In genomic region chr19:47253016-47253415, GRCh38 we compare ENCODE assay signal across 8 cellular contexts. TPM values are rescaled to one million over a fixed set of nuclear protein-coding genes. Genes with fewer than 3 reads are reported as not detected.
A peak's percentile ranks its signal among the peaks of the same experiment; 100 is the strongest.
DNase-seq lines count a peak whose midpoint lies in the region; ATAC-seq and TF ChIP-seq lines count a peak whose summit lies in the region.
"Not testable (repeated sequence)": the region's sequence is repeated elsewhere in the genome, so short reads cannot be mapped to it uniquely, and the experiment has no call there.

No MANE protein-coding gene starts in this region.

- H3K9me3 ChIP-seq in AG04450 (ENCODE audit: control insufficient read depth, insufficient read depth, low read length); HUES6 (ENCODE audit: control insufficient read depth, insufficient read depth, low read depth, low read length); parathyroid adenoma (ENCODE audit: control insufficient read depth, low read length); smooth muscle cell (replicated peaks; ENCODE audit: low read depth): not testable (repeated sequence)

- peak overlapping the region in 1 of 5 experiments; percentile 42 for H3K4me3 Mint-ChIP-seq in brain
- H3K4me3 Mint-ChIP-seq in mesothelial cell of epicardium, result not testable (repeated sequence)

- H3K4me1 Mint-ChIP-seq in brain (peaks cover 27% of the 10 kb centered on the region), mesothelial cell of epicardium (peaks cover 10% of the 10 kb centered on the region)

- DNase-seq in AG04450 (ENCODE audit: low read depth, low spot score); RWPE1 (ENCODE audit: low spot score); foreskin keratinocyte; mesothelial cell of epicardium (ENCODE audit: low spot score in 2 of 2, unreplicated experiment in 2 of 2); smooth muscle cell (lab: John Stamatoyannopoulos, UW; ENCODE audit: unreplicated experiment): not testable (repeated sequence)

- H3K27ac Mint-ChIP-seq in brain, result peak overlapping the region in 4 of 5 experiments; percentile 27 to 88 (median 78)
- peak overlapping the region; percentile 79 for H3K27ac Mint-ChIP-seq in mesothelial cell of epicardium

- H2AFZ ChIP-seq in parathyroid adenoma, result peak overlapping the region; percentile 13
- not testable (repeated sequence) for H2AFZ ChIP-seq in smooth muscle cell (ENCODE audit: low read depth)

- peak overlapping the region; percentile 87 for H3K27ac ChIP-seq in AG04450 (ENCODE audit: low read depth, low read length)
- H3K27ac ChIP-seq in HUES6 (ENCODE audit: low read depth, low read length); parathyroid adenoma: not testable (repeated sequence)
- peak overlapping the region; percentile 90 for H3K27ac ChIP-seq in RWPE1
- H3K27ac ChIP-seq in foreskin keratinocyte, result peak overlapping the region; percentile 64
- peak overlapping the region; percentile 61 for H3K27ac ChIP-seq in smooth muscle cell (ENCODE audit: low read depth)

- H3K9ac ChIP-seq in HUES6 (ENCODE audit: low read length), result peak overlapping the region; percentile 10
- not testable (repeated sequence) for H3K9ac ChIP-seq in parathyroid adenoma; smooth muscle cell (ENCODE audit: low read depth)

- H3K27me3 Mint-ChIP-seq in brain; mesothelial cell of epicardium (ENCODE audit: low read depth): not testable (repeated sequence)

- H3K27me3 ChIP-seq in AG04450 (ENCODE audit: control insufficient read depth, insufficient read depth, low read length); HUES6 (ENCODE audit: control insufficient read depth, insufficient read depth, low read length); foreskin keratinocyte; parathyroid adenoma (ENCODE audit: control insufficient read depth, insufficient read depth, low read length); smooth muscle cell (ENCODE audit: low read depth): not testable (repeated sequence)

- not testable (repeated sequence) for H3F3A ChIP-seq in smooth muscle cell (ENCODE audit: low read depth)

- H3K4me2 ChIP-seq in parathyroid adenoma (ENCODE audit: low read length); smooth muscle cell: not testable (repeated sequence)

- H3K79me2 ChIP-seq in parathyroid adenoma; smooth muscle cell (ENCODE audit: low read depth): not testable (repeated sequence)

- H3K4me1 ChIP-seq in HUES6 (ENCODE audit: control insufficient read depth, insufficient read depth, low read length); foreskin keratinocyte; parathyroid adenoma; smooth muscle cell (ENCODE audit: low read depth): not testable (repeated sequence)

- not testable (repeated sequence) for H3K9me3 Mint-ChIP-seq in brain, mesothelial cell of epicardium

- WGBS in smooth muscle cell (ENCODE audit: low lambda C conversion rate), result 94% methylated on average over 8 of the region's 8 CpGs

- CTCF ChIA-PET in AG04450 (lab: Charles Lee) (interaction anchor here (0.6 to 2.3 kb wide), 5 partner anchors 8 to 127 kb away, joined by 3 to 14 read pairs (median 4); no protein-coding TSS in a partner anchor), RWPE1 (lab: Yijun Ruan, JAX) (interaction anchor here (0.7 to 1.2 kb wide), 3 partner anchors 8 to 247 kb away, joined by 3 to 4 read pairs (median 4); no protein-coding TSS in a partner anchor)

- TF ChIP-seq CTCF in AG04450 (IDR thresholded peaks at IDR 0.05; ENCODE audit: low read depth, low read length); RWPE1 (conservative IDR thresholded peaks at IDR 0.05; ENCODE audit: low read depth); brain (conservative IDR thresholded peaks at IDR 0.05); foreskin keratinocyte (conservative IDR thresholded peaks at IDR 0.05); mesothelial cell of epicardium (IDR thresholded peaks at IDR 0.05; ENCODE audit: unreplicated experiment); parathyroid adenoma (IDR thresholded peaks at IDR 0.05); smooth muscle cell (IDR thresholded peaks at IDR 0.05; ENCODE audit: borderline replicate concordance, insufficient read depth, poor library complexity, severe bottlenecking): not testable (repeated sequence)

- not testable (repeated sequence) for H3K36me3 Mint-ChIP-seq in brain, mesothelial cell of epicardium

- POLR2A ChIA-PET in AG04450 (lab: Yijun Ruan, JAX), result interaction anchor here (1.4 kb wide), 1 partner anchor 27 kb away, joined by 6 read pairs; no protein-coding TSS in a partner anchor
- POLR2A ChIA-PET in RWPE1 (lab: Yijun Ruan, JAX; ENCODE audit: low non-redundant PET), result not testable (repeated sequence)

- H3K36me3 ChIP-seq in HUES6 (ENCODE audit: control insufficient read depth, insufficient read depth, low read length); parathyroid adenoma (ENCODE audit: control insufficient read depth, insufficient read depth, low read length); smooth muscle cell (ENCODE audit: low read depth): not testable (repeated sequence)

- not testable (repeated sequence) for H3K4me3 ChIP-seq in AG04450 (ENCODE audit: low read depth, low read length); HUES6 (ENCODE audit: low read depth, low read length); parathyroid adenoma (ENCODE audit: low read depth, low read length); smooth muscle cell

- H4K20me1 ChIP-seq in smooth muscle cell (ENCODE audit: low read depth), result not testable (repeated sequence)

- not testable (repeated sequence) for ATAC-seq in foreskin keratinocyte

RNA-seq across cellular contexts. Expression of gene CCDC9, which starts 3.3 kb away (rescaled TPM):
- polyA plus RNA-seq in AG04450 (2011; rRNA removed) (5.0 and 6.6 TPM in 2 replicates), brain (ENCODE audit: insufficient read depth, low read depth, low replicate concordance) (19.3 TPM), foreskin keratinocyte (13.9 and 15.3 TPM in 2 replicates), smooth muscle cell (12.7 and 29.5 TPM in 2 replicates)
- 4.7 and 9.3 TPM in 2 replicates for polyA minus RNA-seq in AG04450 (2011; rRNA and poly(A)+ RNA removed)
- total RNA-seq in foreskin keratinocyte (8.2 and 11.3 TPM in 2 replicates), mesothelial cell of epicardium (45.6 to 49.2 TPM (median 46.8 TPM) in 3 replicates), smooth muscle cell (4.7 and 6.4 TPM in 2 replicates)

RNA-seq across cellular contexts. Expression of gene INAFM1, which starts 21.7 kb away (rescaled TPM):
- polyA plus RNA-seq in AG04450 (2011; rRNA removed) (2.4 and 5.0 TPM in 2 replicates), brain (ENCODE audit: insufficient read depth, low read depth, low replicate concordance) (14.4 TPM), foreskin keratinocyte (5.5 and 7.9 TPM in 2 replicates), smooth muscle cell (29.7 and 31.5 TPM in 2 replicates)
- 1.0 and 1.3 TPM in 2 replicates for polyA minus RNA-seq in AG04450 (2011; rRNA and poly(A)+ RNA removed)
- total RNA-seq in foreskin keratinocyte (2.2 and 3.2 TPM in 2 replicates), mesothelial cell of epicardium (24.4 to 25.1 TPM (median 24.6 TPM) in 3 replicates), smooth muscle cell (7.2 and 8.0 TPM in 2 replicates)

RNA-seq across cellular contexts. Expression of gene BBC3, which starts 22.0 kb away (rescaled TPM):
- polyA plus RNA-seq in AG04450 (2011; rRNA removed) (3.6 and 4.4 TPM in 2 replicates), brain (ENCODE audit: insufficient read depth, low read depth, low replicate concordance) (12.1 TPM), foreskin keratinocyte (4.7 and 5.5 TPM in 2 replicates), smooth muscle cell (28.2 and 29.9 TPM in 2 replicates)
- 3.6 and 4.5 TPM in 2 replicates for polyA minus RNA-seq in AG04450 (2011; rRNA and poly(A)+ RNA removed)
- total RNA-seq in foreskin keratinocyte (3.9 and 4.3 TPM in 2 replicates), mesothelial cell of epicardium (19.1 to 19.6 TPM (median 19.5 TPM) in 3 replicates), smooth muscle cell (8.2 and 10.2 TPM in 2 replicates)

RNA-seq across cellular contexts. Expression of gene C5AR1, which starts 56.6 kb away (rescaled TPM):
- polyA plus RNA-seq in AG04450 (2011; rRNA removed), result 0.50 and 0.53 TPM in 2 replicates
- 0.41 and 0.70 TPM in 2 replicates for polyA minus RNA-seq in AG04450 (2011; rRNA and poly(A)+ RNA removed)
- polyA plus RNA-seq in brain (ENCODE audit: insufficient read depth, low read depth, low replicate concordance), result 3.2 TPM
- 0.04 TPM in 1 of 2 replicates, not detected in the other for total RNA-seq in foreskin keratinocyte
- 0.06 TPM in 1 of 2 replicates, not detected in the other for polyA plus RNA-seq in foreskin keratinocyte
- 0.47 to 1.2 TPM (median 0.98 TPM) in 3 replicates for total RNA-seq in mesothelial cell of epicardium
- 0.49 and 1.6 TPM in 2 replicates for total RNA-seq in smooth muscle cell
- polyA plus RNA-seq in smooth muscle cell, result 0.48 and 1.1 TPM in 2 replicates
